Comparison of ENCODE assay signal across 8 cellular contexts in the genomic region with DNA sequence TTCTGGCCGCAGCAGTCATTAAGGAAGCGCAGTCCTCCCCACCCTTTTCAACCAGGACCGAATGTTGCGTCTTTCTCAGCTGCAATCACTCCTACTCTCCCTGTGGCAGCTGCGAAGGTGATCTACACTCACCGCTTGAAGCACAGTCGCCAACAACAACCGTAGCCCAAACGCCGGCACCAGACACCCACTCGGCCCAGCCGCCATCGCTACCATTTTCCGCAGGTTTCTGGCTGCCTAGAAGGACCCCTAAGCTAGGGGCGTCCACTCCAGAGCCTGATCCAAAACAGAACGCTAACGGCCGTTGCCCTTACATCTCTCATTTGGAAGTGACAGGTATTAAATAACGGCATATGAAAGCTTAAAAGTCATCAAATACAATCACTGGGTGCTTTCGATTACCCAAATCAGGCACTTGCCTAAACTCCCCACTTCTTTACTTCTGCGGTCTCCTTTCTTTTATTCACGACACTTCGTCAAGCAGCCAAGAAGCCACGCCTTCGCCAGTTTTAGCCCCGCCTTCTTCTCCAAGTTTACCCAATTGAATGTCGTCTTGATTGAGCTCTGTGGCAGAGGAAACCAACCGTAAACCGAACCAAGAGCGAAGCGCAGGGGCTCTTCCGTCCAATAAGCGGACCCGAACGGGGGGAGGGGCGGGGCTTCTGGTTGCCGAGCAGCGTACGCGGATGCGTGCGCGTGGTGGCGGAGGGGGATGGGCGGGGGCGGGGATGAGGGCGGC. TPM values are rescaled to one million over a fixed set of nuclear protein-coding genes. Genes with fewer than 3 reads are reported as not detected.
A peak's percentile ranks its signal among the peaks of the same experiment; 100 is the strongest.
DNase-seq lines count a peak whose midpoint lies in the region; ATAC-seq and TF ChIP-seq lines count a peak whose summit lies in the region.

A gene (minus strand): TSS at position 231 of the 739 bp plus-strand sequence. CDS start 15 bp downstream, at position 216.

- no peak within 1 kb of the TSS for H3K4me3 Mint-ChIP-seq in activated T-helper 2 cell treated with anti-CD3 and anti-CD28 coated beads, Interferon-gamma antibody, Interleukin-2, Interleukin-4, amounts not matched to agents 10 μg/mL and 5 μg/mL and 100 μg/mL, durations not matched to agents 14 hours and 24 hours and 36 hours (ENCODE audit: low read depth)
- no peak within 1 kb of the TSS for H3K4me3 Mint-ChIP-seq in naive thymus-derived CD8-positive, alpha-beta T cell

- peak within 1 kb of the TSS; percentile 94 for H3K9ac ChIP-seq in Loucy (ENCODE audit: low read depth, low read length, poor library complexity, severe bottlenecking)

- peaks cover 37% of the 10 kb centered on the region for H3K36me3 Mint-ChIP-seq in activated T-helper 2 cell treated with anti-CD3 and anti-CD28 coated beads, Interferon-gamma antibody, Interleukin-2, Interleukin-4, amounts not matched to agents 10 μg/mL and 5 μg/mL and 100 μg/mL, durations not matched to agents 14 hours and 24 hours and 36 hours (ENCODE audit: low read depth)
- H3K36me3 Mint-ChIP-seq in naive thymus-derived CD8-positive, alpha-beta T cell: peaks cover 0 to 26% (median 4%) of the 10 kb centered on the region in 3 donors

- no peaks in the 10 kb centered on the region for H3K9me2 ChIP-seq in Loucy (replicated peaks; ENCODE audit: low read depth, low read length)

- no peaks in the 10 kb centered on the region for H3K9me3 ChIP-seq in Loucy (ENCODE audit: insufficient read depth, low read depth, low read length)
- H3K9me3 ChIP-seq in RWPE2 (ENCODE audit: severe bottlenecking): no peaks in the 10 kb centered on the region

- intact Hi-C loops in activated T-helper 2 cell treated with anti-CD3 and anti-CD28 coated beads, Interferon-gamma antibody, Interleukin-2, Interleukin-4, amounts not matched to agents 10 μg/mL and 5 μg/mL and 100 μg/mL, durations not matched to agents 14 hours and 24 hours and 36 hours (cut with micrococcal nuclease): loop anchor here (1.0 to 10.0 kb wide), 6 partner anchors 49 to 1768 kb away; a partner anchor contains a TSS

- H3K36me3 ChIP-seq in H7 (replicated peaks; ENCODE audit: control insufficient read depth, insufficient read depth, low read length): no peaks in the 10 kb centered on the region
- H3K36me3 ChIP-seq in Loucy (ENCODE audit: insufficient read depth, low read length): no peaks in the 10 kb centered on the region
- H3K36me3 ChIP-seq in RWPE2 (ENCODE audit: low read depth): peaks cover 23% of the 10 kb centered on the region

- peaks cover 31% of the 10 kb centered on the region for H3K4me1 Mint-ChIP-seq in activated T-helper 2 cell treated with anti-CD3 and anti-CD28 coated beads, Interferon-gamma antibody, Interleukin-2, Interleukin-4, amounts not matched to agents 10 μg/mL and 5 μg/mL and 100 μg/mL, durations not matched to agents 14 hours and 24 hours and 36 hours (ENCODE audit: low read depth)
- peaks cover 26 to 56% (median 44%) of the 10 kb centered on the region in 4 donors for H3K4me1 Mint-ChIP-seq in naive thymus-derived CD8-positive, alpha-beta T cell

- H4K20me1 ChIP-seq in Loucy (ENCODE audit: insufficient read depth, low read length, poor library complexity, severe bottlenecking): peaks cover 53% of the 10 kb centered on the region

- no peak within 1 kb of the TSS for H3K27ac Mint-ChIP-seq in activated T-helper 2 cell treated with anti-CD3 and anti-CD28 coated beads, Interferon-gamma antibody, Interleukin-2, Interleukin-4, amounts not matched to agents 10 μg/mL and 5 μg/mL and 100 μg/mL, durations not matched to agents 14 hours and 24 hours and 36 hours
- H3K27ac Mint-ChIP-seq in naive thymus-derived CD8-positive, alpha-beta T cell: no peak within 1 kb of the TSS

- H3K27me3 Mint-ChIP-seq in activated T-helper 2 cell treated with anti-CD3 and anti-CD28 coated beads, Interferon-gamma antibody, Interleukin-2, Interleukin-4, amounts not matched to agents 10 μg/mL and 5 μg/mL and 100 μg/mL, durations not matched to agents 14 hours and 24 hours and 36 hours (ENCODE audit: low read depth): no peaks in the 10 kb centered on the region
- H3K27me3 Mint-ChIP-seq in naive thymus-derived CD8-positive, alpha-beta T cell: no peaks in the 10 kb centered on the region

- TF ChIP-seq CTCF in Loucy (conservative IDR thresholded peaks at IDR 0.05; ENCODE audit: low read length) (no peak), RWPE2 (IDR thresholded peaks at IDR 0.05; ENCODE audit: poor library complexity, severe bottlenecking) (no peak)

- H3K9me3 Mint-ChIP-seq in activated T-helper 2 cell treated with anti-CD3 and anti-CD28 coated beads, Interferon-gamma antibody, Interleukin-2, Interleukin-4, amounts not matched to agents 10 μg/mL and 5 μg/mL and 100 μg/mL, durations not matched to agents 14 hours and 24 hours and 36 hours: no peaks in the 10 kb centered on the region
- no peaks in the 10 kb centered on the region for H3K9me3 Mint-ChIP-seq in naive thymus-derived CD8-positive, alpha-beta T cell

- DNase-seq in ELR (ENCODE audit: low read depth) (peak; percentile 100), H7 (peak; percentile 93), RWPE2 (ENCODE audit: low spot score) (peak; percentile 99), fibroblast of peridontal ligament (ENCODE audit: extremely low read depth) (peak; percentile 100)
- peak; percentile 99 for DNase-seq in activated T-helper 2 cell treated with anti-CD3 and anti-CD28 coated beads, Interferon-gamma antibody, Interleukin-2, Interleukin-4, amounts not matched to agents 10 μg/mL and 5 μg/mL and 100 μg/mL, durations not matched to agents 14 hours and 24 hours and 36 hours (ENCODE audit: low spot score)
- DNase-seq in naive thymus-derived CD8-positive, alpha-beta T cell: peak; percentile 98 to 100 (median 99)
- peak; percentile 96 to 99 (median 98) for DNase-seq in stimulated activated naive CD4-positive, alpha-beta T cell (lab: John Stamatoyannopoulos, UW)

- peak within 1 kb of the TSS; percentile 77 for H3K4me3 ChIP-seq in H7 (ENCODE audit: insufficient read depth, low read depth, low read length)
- peak within 1 kb of the TSS; percentile 97 for H3K4me3 ChIP-seq in Loucy (ENCODE audit: low read length, poor library complexity, severe bottlenecking)
- H3K4me3 ChIP-seq in RWPE2 (ENCODE audit: severe bottlenecking): peak within 1 kb of the TSS; percentile 72

- POLR2A ChIA-PET in naive thymus-derived CD8-positive, alpha-beta T cell (lab: Charles Lee): interaction anchor here (0.6 to 4.0 kb wide), 13 partner anchors 12 to 1977 kb away, joined by 3 to 55 read pairs (median 6); a partner anchor contains a TSS

- peak within 1 kb of the TSS; percentile 96 for H3K4me2 ChIP-seq in Loucy (ENCODE audit: low read depth, low read length, poor library complexity, severe bottlenecking)

- H3K27ac ChIP-seq in RWPE2 (ENCODE audit: poor library complexity, severe bottlenecking): peak within 1 kb of the TSS; percentile 50

- H3F3A ChIP-seq in Loucy (ENCODE audit: low read depth): no peaks in the 10 kb centered on the region

- H2AFZ ChIP-seq in Loucy (ENCODE audit: low read length): peak within 1 kb of the TSS; percentile 91

- H3K79me2 ChIP-seq in Loucy (ENCODE audit: insufficient read depth, low read length): peaks cover 85% of the 10 kb centered on the region

- H3K4me1 ChIP-seq in Loucy (ENCODE audit: insufficient read depth, low read length, poor library complexity, severe bottlenecking) (peaks cover 55% of the 10 kb centered on the region), RWPE2 (ENCODE audit: insufficient read depth, poor library complexity, severe bottlenecking) (peaks cover 13% of the 10 kb centered on the region)

- no peaks in the 10 kb centered on the region for H3K27me3 ChIP-seq in H7 (ENCODE audit: control insufficient read depth, insufficient read depth, low read length)
- no peaks in the 10 kb centered on the region for H3K27me3 ChIP-seq in Loucy (ENCODE audit: insufficient read depth, low read length, poor library complexity, severe bottlenecking)
- no peaks in the 10 kb centered on the region for H3K27me3 ChIP-seq in RWPE2 (ENCODE audit: insufficient read depth, poor library complexity, severe bottlenecking)

- peak; percentile 85 for ATAC-seq in RWPE2 (ENCODE audit: low read depth)
- peak; percentile 86 to 88 for ATAC-seq in naive thymus-derived CD8-positive, alpha-beta T cell

RNA-seq across cellular contexts. Expression of the gene that starts here (rescaled TPM):
- total RNA-seq in H7 (2014; rRNA removed; shearing (Covaris generic)): 193 and 196 TPM in 2 replicates
- total RNA-seq in activated T-helper 2 cell treated with anti-CD3 and anti-CD28 coated beads, Interferon-gamma antibody, Interleukin-2, Interleukin-4, amounts not matched to agents 10 μg/mL and 5 μg/mL and 100 μg/mL, durations not matched to agents 14 hours and 24 hours and 36 hours: 187 and 192 TPM in 2 replicates
- total RNA-seq in naive thymus-derived CD8-positive, alpha-beta T cell: 100 to 1,000 TPM; 157 to 166 TPM
- 100 to 1,000 TPM; 289 to 369 (median 328) TPM for polyA plus RNA-seq in naive thymus-derived CD8-positive, alpha-beta T cell

Comparison
In these comparisons a context has a peak if more than half of its experiments do, and no peak if none do; other contexts are left out.
1. Peak in every context shown above with its lines: DNase-seq, ATAC-seq, H3K4me3 ChIP-seq and H3K27ac ChIP-seq.